In the genomic region with DNA sequence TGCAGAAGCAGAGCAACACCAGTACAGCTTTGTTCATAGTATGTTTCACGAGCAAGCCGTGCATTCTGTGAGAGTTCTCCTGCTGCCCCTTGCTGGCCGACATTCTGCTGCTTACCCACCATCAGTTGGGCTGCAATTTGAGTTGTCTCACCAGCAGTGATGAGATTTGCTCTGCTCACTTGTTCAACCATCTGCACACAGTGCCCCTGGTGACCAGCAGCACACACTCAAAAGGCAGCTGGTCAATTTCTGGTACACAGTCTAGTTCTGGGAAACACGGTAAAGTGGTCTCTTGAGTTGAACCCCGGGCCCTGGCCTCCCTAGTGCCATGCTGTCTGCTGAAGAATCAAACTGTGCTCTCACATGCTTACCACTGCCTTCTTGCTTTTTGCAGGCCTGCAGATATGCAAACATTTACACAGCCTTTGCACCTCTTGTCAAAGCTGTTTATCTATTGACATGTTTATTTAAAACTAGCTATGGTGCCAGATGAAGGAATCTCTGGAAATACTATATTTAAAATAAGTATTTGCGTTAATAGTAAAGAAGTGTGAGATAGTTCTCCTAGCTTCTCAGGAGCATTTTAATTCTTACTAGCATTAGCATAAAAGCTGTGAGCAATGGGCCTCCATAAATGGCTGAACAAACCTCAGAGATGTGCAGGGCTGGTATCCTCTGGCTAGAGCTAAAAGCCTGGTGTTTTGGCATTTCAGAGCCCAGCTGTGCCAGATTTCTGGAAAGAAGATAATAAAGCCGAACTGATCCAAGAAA, we compare ENCODE assay signal across 3 cellular contexts.
A peak's percentile ranks its signal among the peaks of the same experiment; 100 is the strongest.
TF ChIP-seq lines count a peak whose summit lies in the region.

No MANE protein-coding gene starts in this region.

TF ChIP-seq in GM23338, 12 proteins besides CTCF, POLR2A, EP300 and RAD21:
- TF ChIP-seq JUNB (IDR thresholded peaks at IDR 0.05; ENCODE audit: unreplicated experiment) (no peak), STAT1 (IDR thresholded peaks at IDR 0.05; ENCODE audit: unreplicated experiment) (no peak), CREB1 (CRISPR knock-in tag; IDR thresholded peaks at IDR 0.05; ENCODE audit: low read depth) (no peak), ZNF331 (CRISPR knock-in tag; IDR thresholded peaks at IDR 0.05; ENCODE audit: low read depth) (no peak), EZH2 (IDR thresholded peaks at IDR 0.05; ENCODE audit: low read depth, unreplicated experiment) (no peak), ZNF114 (CRISPR knock-in tag; IDR thresholded peaks at IDR 0.05) (no peak)

TF ChIP-seq in K562, 482 proteins besides CTCF, POLR2A, EP300 and RAD21:
- no peak for TF ChIP-seq YY1 (IDR thresholded peaks at IDR 0.05; ENCODE audit: borderline replicate concordance in 1 of 3, control insufficient read depth in 1 of 3, extremely low read depth in 1 of 3, insufficient read depth in 3 of 3, insufficient read length in 1 of 3, insufficient replicate concordance in 2 of 3, low read depth in 1 of 3, low read length in 2 of 3)
- TF ChIP-seq, protein P1, sequence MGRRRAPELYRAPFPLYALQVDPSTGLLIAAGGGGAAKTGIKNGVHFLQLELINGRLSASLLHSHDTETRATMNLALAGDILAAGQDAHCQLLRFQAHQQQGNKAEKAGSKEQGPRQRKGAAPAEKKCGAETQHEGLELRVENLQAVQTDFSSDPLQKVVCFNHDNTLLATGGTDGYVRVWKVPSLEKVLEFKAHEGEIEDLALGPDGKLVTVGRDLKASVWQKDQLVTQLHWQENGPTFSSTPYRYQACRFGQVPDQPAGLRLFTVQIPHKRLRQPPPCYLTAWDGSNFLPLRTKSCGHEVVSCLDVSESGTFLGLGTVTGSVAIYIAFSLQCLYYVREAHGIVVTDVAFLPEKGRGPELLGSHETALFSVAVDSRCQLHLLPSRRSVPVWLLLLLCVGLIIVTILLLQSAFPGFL (CRISPR knock-in tag; IDR thresholded peaks at IDR 0.05), result no peak
- TF ChIP-seq SMARCC2 (IDR thresholded peaks at IDR 0.05; ENCODE audit: low read depth), result no peak
- TF ChIP-seq ZNF644 (tag; IDR thresholded peaks at IDR 0.05; ENCODE audit: low read depth), result no peak
- TF ChIP-seq NFATC3 (IDR thresholded peaks at IDR 0.05), result no peak
- no peak for TF ChIP-seq ZNF398 (CRISPR knock-in tag; IDR thresholded peaks at IDR 0.05)

TF ChIP-seq in HepG2, 621 proteins besides CTCF, POLR2A, EP300 and RAD21 (continues in another document):
- TF ChIP-seq, protein P2, sequence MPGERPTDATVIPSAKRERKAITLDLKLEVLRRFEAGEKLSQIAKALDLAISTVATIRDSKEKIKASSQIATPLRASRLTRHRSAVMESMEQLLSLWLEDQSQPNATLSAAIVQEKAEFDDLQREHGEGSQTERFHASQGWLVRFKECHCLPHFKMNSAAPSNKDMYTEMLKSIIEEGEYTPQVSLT (CRISPR knock-in tag; IDR thresholded peaks at IDR 0.05; ENCODE audit: borderline replicate concordance, low read depth), result no peak
- TF ChIP-seq EZH2 (conservative IDR thresholded peaks at IDR 0.05; ENCODE audit: low read depth, low read length) (no peak), ZBTB7B (CRISPR knock-in tag; IDR thresholded peaks at IDR 0.05) (no peak), FOXA1 (IDR thresholded peaks at IDR 0.05) (no peak), FOXA1 (CRISPR knock-in tag; IDR thresholded peaks at IDR 0.05) (peak; percentile 24; the same call in 1 of the 2 replicates), FOXA3 (CRISPR knock-in tag; IDR thresholded peaks at IDR 0.05) (peak; percentile 51), HMGA1 (CRISPR knock-in tag; conservative IDR thresholded peaks at IDR 0.05) (no peak), U2AF1 (optimal IDR thresholded peaks at IDR 0.05; ENCODE audit: low read depth, low read length) (no peak), SALL1 (CRISPR knock-in tag; IDR thresholded peaks at IDR 0.05) (peak; percentile 72), ZNF530 (CRISPR knock-in tag; IDR thresholded peaks at IDR 0.05; ENCODE audit: low read depth) (no peak), STAG1 (CRISPR knock-in tag; IDR thresholded peaks at IDR 0.05) (peak; percentile 11; the same call in 1 of the 2 replicates), HOXA3 (CRISPR knock-in tag; IDR thresholded peaks at IDR 0.05) (peak; percentile 34; the same call in 1 of the 2 replicates), ZNF225 (CRISPR knock-in tag; IDR thresholded peaks at IDR 0.05) (no peak), NCOA1 (CRISPR knock-in tag; IDR thresholded peaks at IDR 0.05) (no peak), SOX5 (CRISPR knock-in tag; IDR thresholded peaks at IDR 0.05; ENCODE audit: borderline replicate concordance) (0 out of 2 replicates have a peak, but pooled peaks have one; percentile 17), MIXL1 (CRISPR knock-in tag; IDR thresholded peaks at IDR 0.05) (0 out of 2 replicates have a peak, but pooled peaks have one; percentile 17), ZFP36L2 (CRISPR knock-in tag; IDR thresholded peaks at IDR 0.05) (no peak), FOXP1 (IDR thresholded peaks at IDR 0.05) (no peak), FOXP1 (CRISPR knock-in tag; IDR thresholded peaks at IDR 0.05) (peak; percentile 89), ZNF382 (CRISPR knock-in tag; IDR thresholded peaks at IDR 0.05; ENCODE audit: borderline replicate concordance) (no peak), HDAC1 (CRISPR knock-in tag; IDR thresholded peaks at IDR 0.05) (peak; percentile 31; the same call in 1 of the 2 replicates), MXD4 (CRISPR knock-in tag; IDR thresholded peaks at IDR 0.05) (peak; percentile 44; the same call in 1 of the 2 replicates), HNF4A (CRISPR knock-in tag; IDR thresholded peaks at IDR 0.05) (peak; percentile 43), CREB1 (IDR thresholded peaks at IDR 0.05) (no peak), CREB1 (CRISPR knock-in tag; IDR thresholded peaks at IDR 0.05) (no peak), NR2F1 (CRISPR knock-in tag; IDR thresholded peaks at IDR 0.05) (0 out of 4 replicates have a peak, but pooled peaks of 1 of the 2 experiments have one; percentile 10), ZNF598 (CRISPR knock-in tag; IDR thresholded peaks at IDR 0.05; ENCODE audit: borderline replicate concordance) (peak; percentile 81; the same call in 1 of the 2 replicates), ZMYM4 (CRISPR knock-in tag; IDR thresholded peaks at IDR 0.05) (peak; percentile 59), CEBPG (CRISPR knock-in tag; IDR thresholded peaks at IDR 0.05) (no peak), TEAD3 (CRISPR knock-in tag; optimal IDR thresholded peaks at IDR 0.05; ENCODE audit: borderline replicate concordance) (peak; percentile 18), NFIB (CRISPR knock-in tag; IDR thresholded peaks at IDR 0.05; ENCODE audit: borderline replicate concordance) (no peak), KMT2A (CRISPR knock-in tag; IDR thresholded peaks at IDR 0.05) (no peak), MEF2D (CRISPR knock-in tag; IDR thresholded peaks at IDR 0.05) (0 out of 2 replicates have a peak, but pooled peaks have one; percentile 27), ZSCAN12 (CRISPR knock-in tag; IDR thresholded peaks at IDR 0.05) (no peak), POLR2AphosphoS2 (IDR thresholded peaks at IDR 0.05; ENCODE audit: low read depth, low read length) (no peak), NPAS2 (CRISPR knock-in tag; IDR thresholded peaks at IDR 0.05; ENCODE audit: borderline replicate concordance) (no peak), TBX3 (IDR thresholded peaks at IDR 0.05; ENCODE audit: borderline replicate concordance) (0 out of 2 replicates have a peak, but pooled peaks have one; percentile 52), GATA4 (IDR thresholded peaks at IDR 0.05; ENCODE audit: borderline replicate concordance, low read depth) (no peak), ZNF605 (CRISPR knock-in tag; IDR thresholded peaks at IDR 0.05) (peak; percentile 62; the same call in 1 of the 2 replicates), ZNF496 (CRISPR knock-in tag; IDR thresholded peaks at IDR 0.05; ENCODE audit: insufficient replicate concordance) (no peak), NCOA2 (CRISPR knock-in tag; IDR thresholded peaks at IDR 0.05) (no peak), SNRNP70 (IDR thresholded peaks at IDR 0.05; ENCODE audit: low read depth, low read length) (no peak), EHMT2 (IDR thresholded peaks at IDR 0.05; ENCODE audit: borderline replicate concordance, low read depth, low read length) (no peak), JDP2 (CRISPR knock-in tag; IDR thresholded peaks at IDR 0.05; ENCODE audit: borderline replicate concordance) (no peak), ZNF501 (CRISPR knock-in tag; IDR thresholded peaks at IDR 0.05) (peak; percentile 80), ZNF790 (CRISPR knock-in tag; IDR thresholded peaks at IDR 0.05; ENCODE audit: borderline replicate concordance) (no peak)
- TF ChIP-seq, protein P3, sequence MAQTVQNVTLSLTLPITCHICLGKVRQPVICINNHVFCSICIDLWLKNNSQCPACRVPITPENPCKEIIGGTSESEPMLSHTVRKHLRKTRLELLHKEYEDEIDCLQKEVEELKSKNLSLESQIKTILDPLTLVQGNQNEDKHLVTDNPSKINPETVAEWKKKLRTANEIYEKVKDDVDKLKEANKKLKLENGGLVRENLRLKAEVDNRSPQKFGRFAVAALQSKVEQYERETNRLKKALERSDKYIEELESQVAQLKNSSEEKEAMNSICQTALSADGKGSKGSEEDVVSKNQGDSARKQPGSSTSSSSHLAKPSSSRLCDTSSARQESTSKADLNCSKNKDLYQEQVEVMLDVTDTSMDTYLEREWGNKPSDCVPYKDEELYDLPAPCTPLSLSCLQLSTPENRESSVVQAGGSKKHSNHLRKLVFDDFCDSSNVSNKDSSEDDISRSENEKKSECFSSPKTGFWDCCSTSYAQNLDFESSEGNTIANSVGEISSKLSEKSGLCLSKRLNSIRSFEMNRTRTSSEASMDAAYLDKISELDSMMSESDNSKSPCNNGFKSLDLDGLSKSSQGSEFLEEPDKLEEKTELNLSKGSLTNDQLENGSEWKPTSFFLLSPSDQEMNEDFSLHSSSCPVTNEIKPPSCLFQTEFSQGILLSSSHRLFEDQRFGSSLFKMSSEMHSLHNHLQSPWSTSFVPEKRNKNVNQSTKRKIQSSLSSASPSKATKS (CRISPR knock-in tag; IDR thresholded peaks at IDR 0.05), result no peak
- TF ChIP-seq, protein P4, sequence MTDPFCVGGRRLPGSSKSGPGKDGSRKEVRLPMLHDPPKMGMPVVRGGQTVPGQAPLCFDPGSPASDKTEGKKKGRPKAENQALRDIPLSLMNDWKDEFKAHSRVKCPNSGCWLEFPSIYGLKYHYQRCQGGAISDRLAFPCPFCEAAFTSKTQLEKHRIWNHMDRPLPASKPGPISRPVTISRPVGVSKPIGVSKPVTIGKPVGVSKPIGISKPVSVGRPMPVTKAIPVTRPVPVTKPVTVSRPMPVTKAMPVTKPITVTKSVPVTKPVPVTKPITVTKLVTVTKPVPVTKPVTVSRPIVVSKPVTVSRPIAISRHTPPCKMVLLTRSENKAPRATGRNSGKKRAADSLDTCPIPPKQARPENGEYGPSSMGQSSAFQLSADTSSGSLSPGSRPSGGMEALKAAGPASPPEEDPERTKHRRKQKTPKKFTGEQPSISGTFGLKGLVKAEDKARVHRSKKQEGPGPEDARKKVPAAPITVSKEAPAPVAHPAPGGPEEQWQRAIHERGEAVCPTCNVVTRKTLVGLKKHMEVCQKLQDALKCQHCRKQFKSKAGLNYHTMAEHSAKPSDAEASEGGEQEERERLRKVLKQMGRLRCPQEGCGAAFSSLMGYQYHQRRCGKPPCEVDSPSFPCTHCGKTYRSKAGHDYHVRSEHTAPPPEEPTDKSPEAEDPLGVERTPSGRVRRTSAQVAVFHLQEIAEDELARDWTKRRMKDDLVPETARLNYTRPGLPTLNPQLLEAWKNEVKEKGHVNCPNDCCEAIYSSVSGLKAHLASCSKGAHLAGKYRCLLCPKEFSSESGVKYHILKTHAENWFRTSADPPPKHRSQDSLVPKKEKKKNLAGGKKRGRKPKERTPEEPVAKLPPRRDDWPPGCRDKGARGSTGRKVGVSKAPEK (CRISPR knock-in tag; IDR thresholded peaks at IDR 0.05; ENCODE audit: borderline replicate concordance), result peak; percentile 81; the same call in 1 of the 2 replicates
- TF ChIP-seq, protein P5, sequence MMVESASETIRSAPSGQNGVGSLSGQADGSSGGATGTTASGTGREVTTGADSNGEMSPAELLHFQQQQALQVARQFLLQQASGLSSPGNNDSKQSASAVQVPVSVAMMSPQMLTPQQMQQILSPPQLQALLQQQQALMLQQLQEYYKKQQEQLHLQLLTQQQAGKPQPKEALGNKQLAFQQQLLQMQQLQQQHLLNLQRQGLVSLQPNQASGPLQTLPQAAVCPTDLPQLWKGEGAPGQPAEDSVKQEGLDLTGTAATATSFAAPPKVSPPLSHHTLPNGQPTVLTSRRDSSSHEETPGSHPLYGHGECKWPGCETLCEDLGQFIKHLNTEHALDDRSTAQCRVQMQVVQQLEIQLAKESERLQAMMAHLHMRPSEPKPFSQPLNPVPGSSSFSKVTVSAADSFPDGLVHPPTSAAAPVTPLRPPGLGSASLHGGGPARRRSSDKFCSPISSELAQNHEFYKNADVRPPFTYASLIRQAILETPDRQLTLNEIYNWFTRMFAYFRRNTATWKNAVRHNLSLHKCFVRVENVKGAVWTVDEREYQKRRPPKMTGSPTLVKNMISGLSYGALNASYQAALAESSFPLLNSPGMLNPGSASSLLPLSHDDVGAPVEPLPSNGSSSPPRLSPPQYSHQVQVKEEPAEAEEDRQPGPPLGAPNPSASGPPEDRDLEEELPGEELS (CRISPR knock-in tag; IDR thresholded peaks at IDR 0.05), result peak; percentile 74
- TF ChIP-seq, protein P6, sequence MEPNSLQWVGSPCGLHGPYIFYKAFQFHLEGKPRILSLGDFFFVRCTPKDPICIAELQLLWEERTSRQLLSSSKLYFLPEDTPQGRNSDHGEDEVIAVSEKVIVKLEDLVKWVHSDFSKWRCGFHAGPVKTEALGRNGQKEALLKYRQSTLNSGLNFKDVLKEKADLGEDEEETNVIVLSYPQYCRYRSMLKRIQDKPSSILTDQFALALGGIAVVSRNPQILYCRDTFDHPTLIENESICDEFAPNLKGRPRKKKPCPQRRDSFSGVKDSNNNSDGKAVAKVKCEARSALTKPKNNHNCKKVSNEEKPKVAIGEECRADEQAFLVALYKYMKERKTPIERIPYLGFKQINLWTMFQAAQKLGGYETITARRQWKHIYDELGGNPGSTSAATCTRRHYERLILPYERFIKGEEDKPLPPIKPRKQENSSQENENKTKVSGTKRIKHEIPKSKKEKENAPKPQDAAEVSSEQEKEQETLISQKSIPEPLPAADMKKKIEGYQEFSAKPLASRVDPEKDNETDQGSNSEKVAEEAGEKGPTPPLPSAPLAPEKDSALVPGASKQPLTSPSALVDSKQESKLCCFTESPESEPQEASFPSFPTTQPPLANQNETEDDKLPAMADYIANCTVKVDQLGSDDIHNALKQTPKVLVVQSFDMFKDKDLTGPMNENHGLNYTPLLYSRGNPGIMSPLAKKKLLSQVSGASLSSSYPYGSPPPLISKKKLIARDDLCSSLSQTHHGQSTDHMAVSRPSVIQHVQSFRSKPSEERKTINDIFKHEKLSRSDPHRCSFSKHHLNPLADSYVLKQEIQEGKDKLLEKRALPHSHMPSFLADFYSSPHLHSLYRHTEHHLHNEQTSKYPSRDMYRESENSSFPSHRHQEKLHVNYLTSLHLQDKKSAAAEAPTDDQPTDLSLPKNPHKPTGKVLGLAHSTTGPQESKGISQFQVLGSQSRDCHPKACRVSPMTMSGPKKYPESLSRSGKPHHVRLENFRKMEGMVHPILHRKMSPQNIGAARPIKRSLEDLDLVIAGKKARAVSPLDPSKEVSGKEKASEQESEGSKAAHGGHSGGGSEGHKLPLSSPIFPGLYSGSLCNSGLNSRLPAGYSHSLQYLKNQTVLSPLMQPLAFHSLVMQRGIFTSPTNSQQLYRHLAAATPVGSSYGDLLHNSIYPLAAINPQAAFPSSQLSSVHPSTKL (CRISPR knock-in tag; IDR thresholded peaks at IDR 0.05), result peak; percentile 46; the same call in 1 of the 2 replicates
- TF ChIP-seq, protein P7, sequence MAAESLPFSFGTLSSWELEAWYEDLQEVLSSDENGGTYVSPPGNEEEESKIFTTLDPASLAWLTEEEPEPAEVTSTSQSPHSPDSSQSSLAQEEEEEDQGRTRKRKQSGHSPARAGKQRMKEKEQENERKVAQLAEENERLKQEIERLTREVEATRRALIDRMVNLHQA (CRISPR knock-in tag; IDR thresholded peaks at IDR 0.05), result no peak
